Comparison of ENCODE assay signal across 19 cellular contexts in genomic region chr13:98230762-98231161, GRCh38. TPM values are rescaled to one million over a fixed set of nuclear protein-coding genes. Genes with fewer than 3 reads are reported as not detected.
"Had no signal": no experiment of that assay in that cellular context is flagged by ENCODE, and none has a peak within 500 bp of the region (broad histone marks: within the 10 kb centered on the region; RNA-seq: fewer than 3 reads in every experiment).

No MANE protein-coding gene starts in this region.

RNA-seq across cellular contexts. Expression of gene RNF113B, which starts 53.7 kb away (rescaled TPM):
- total RNA-seq: activated naive CD4-positive, alpha-beta T cell treated with anti-CD3 and anti-CD28 coated beads for 36 hours; activated naive CD4-positive, alpha-beta T cell treated with anti-CD3 and anti-CD28 coated beads, Interleukin-2, amount 50 U/mL, for 72 hours; activated naive CD8-positive, alpha-beta T cell treated with anti-CD3 and anti-CD28 coated beads for 36 hours; activated naive CD8-positive, alpha-beta T cell treated with anti-CD3 and anti-CD28 coated beads, Interleukin-2, amount 10 ng/mL, durations not matched to agents 7 days and 5 days; activated T-cell treated with anti-CD3 and anti-CD28 coated beads, Interleukin-2, amount 50 U/mL, for 4 hours; activated T-cell treated with anti-CD3 and anti-CD28 coated beads, Interleukin-2, amount 50 U/mL, for 72 hours; activated T-helper 1 cell treated with anti-CD3 and anti-CD28 coated beads, Interleukin-12 subunit alpha, Interleukin-12 subunit beta, Interleukin-2, Interleukin-4 antibody, amounts not matched to agents 30 ng/mL and 10 ng/mL and 1 ng/mL, durations not matched to agents 14 hours and 24 hours and 36 hours; activated T-helper 17 cell treated with anti-CD3 and anti-CD28 coated beads, Interleukin-2, amount 50 U/mL, for 72 hours; activated T-helper 2 cell treated with anti-CD3 and anti-CD28 coated beads, Interferon-gamma antibody, Interleukin-2, Interleukin-4, amounts not matched to agents 10 μg/mL and 5 μg/mL and 100 μg/mL, durations not matched to agents 14 hours and 24 hours and 36 hours; aorta; ascending aorta; astrocyte; body of pancreas; breast epithelium; bronchial epithelial cell; cardiac muscle cell; cardiac septum; cerebellum had no signal
- polyA plus RNA-seq: adipose tissue, aorta had no signal
